8 cellular contexts compared by ENCODE assay signal in the genomic region with DNA sequence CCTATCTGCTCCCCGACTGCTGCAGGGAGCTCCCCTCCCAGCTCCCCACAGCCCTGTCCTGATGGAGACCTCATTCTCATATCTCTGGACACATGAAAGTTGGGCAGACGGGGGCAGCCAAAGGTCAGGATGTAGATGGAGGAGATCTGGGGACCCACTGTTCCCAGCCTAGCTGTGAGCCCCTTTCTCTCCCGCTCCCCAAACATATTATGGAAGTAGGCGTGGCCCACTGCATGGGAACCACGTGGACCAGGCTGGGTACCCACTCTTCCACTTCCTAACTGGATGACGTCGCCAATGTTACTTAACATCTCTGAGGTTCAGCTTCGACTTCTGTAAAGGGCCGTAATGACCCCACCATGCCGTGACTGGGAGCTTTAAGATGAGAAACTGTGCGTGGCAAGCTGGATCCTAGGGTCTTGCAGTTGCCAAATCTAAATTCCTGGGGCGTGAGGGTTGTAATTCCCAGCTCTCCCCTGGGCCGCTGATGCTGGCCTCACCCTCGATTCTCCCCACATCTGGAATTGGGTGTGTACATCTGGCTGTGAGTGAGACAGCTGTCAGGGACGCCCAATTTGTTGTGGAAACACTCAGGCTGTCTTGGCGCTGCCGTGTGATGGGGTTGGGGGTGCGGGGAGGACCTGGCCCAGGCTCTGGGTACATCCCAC. TPM values are rescaled to one million over a fixed set of nuclear protein-coding genes. Genes with fewer than 3 reads are reported as not detected.
DNase-seq lines count a peak whose midpoint lies in the region; ATAC-seq and TF ChIP-seq lines count a peak whose summit lies in the region.

No MANE protein-coding gene starts in this region.

- H3K4me1 ChIP-seq in CD4-positive, alpha-beta memory T cell (ENCODE audit: insufficient read depth, low read length) = peaks cover 15% of the 10 kb centered on the region
- H3K4me1 ChIP-seq in NT2/D1 (ENCODE audit: insufficient read depth, insufficient read length) = peaks cover 30% of the 10 kb centered on the region
- H3K4me1 ChIP-seq in neural progenitor cell = peaks cover 29% of the 10 kb centered on the region

- no peak overlapping the region for H3K27ac ChIP-seq in CD4-positive, alpha-beta memory T cell (ENCODE audit: low read depth, low read length)
- no peak overlapping the region for H3K27ac ChIP-seq in neural progenitor cell

- no peaks in the 10 kb centered on the region for H3K9me3 ChIP-seq in CD4-positive, alpha-beta memory T cell (ENCODE audit: control insufficient read depth in 1 of 2, low read length in 2 of 2)
- no peaks in the 10 kb centered on the region for H3K9me3 ChIP-seq in NT2/D1 (ENCODE audit: insufficient read depth, low read length)
- H3K9me3 ChIP-seq in neural progenitor cell (ENCODE audit: low read depth) = no peaks in the 10 kb centered on the region

- no peaks in the 10 kb centered on the region for H3K79me2 ChIP-seq in neural progenitor cell (ENCODE audit: low read depth)

- POLR2A ChIA-PET in CD4-positive, alpha-beta memory T cell (lab: Charles Lee; ENCODE audit: partially characterized antibody) = interaction anchor here (1.1 to 2.2 kb wide), 4 partner anchors 15 to 199 kb away, joined by 4 to 8 read pairs (median 6); a partner anchor contains a TSS

- no peaks in the 10 kb centered on the region for H3K9me3 Mint-ChIP-seq in CD4-positive, alpha-beta memory T cell
- no peaks in the 10 kb centered on the region for H3K9me3 Mint-ChIP-seq in neural progenitor cell

- peaks cover 22% of the 10 kb centered on the region for H4K20me1 ChIP-seq in neural progenitor cell (ENCODE audit: low read depth)

- peaks cover 4 to 14% (median 7%) of the 10 kb centered on the region in 4 donors for H3K4me1 Mint-ChIP-seq in CD4-positive, alpha-beta memory T cell
- peaks cover 32% of the 10 kb centered on the region for H3K4me1 Mint-ChIP-seq in neural progenitor cell

- ATAC-seq in HG03196 (IDR thresholded peaks at IDR 0.05; ENCODE audit: unreplicated experiment) = no peak

- peak overlapping the region; percentile 74 for H2AFZ ChIP-seq in neural progenitor cell (replicated peaks)

- intact Hi-C loops in CD4-positive, alpha-beta memory T cell (cut with micrococcal nuclease) = no loop called here

- peaks cover 39% of the 10 kb centered on the region for H3F3A ChIP-seq in neural progenitor cell (ENCODE audit: low read depth)

- no peaks in the 10 kb centered on the region for H3K27me3 ChIP-seq in CD4-positive, alpha-beta memory T cell (ENCODE audit: insufficient read depth, low read length)
- H3K27me3 ChIP-seq in NT2/D1 (ENCODE audit: insufficient read depth, insufficient read length) (peaks cover 15% of the 10 kb centered on the region), neural progenitor cell (peaks cover 30% of the 10 kb centered on the region)

- H3K4me2 ChIP-seq in neural progenitor cell = peak overlapping the region; percentile 79

- H3K4me3 Mint-ChIP-seq in CD4-positive, alpha-beta memory T cell = peak overlapping the region; percentile 13 to 78 (median 68)
- H3K4me3 Mint-ChIP-seq in neural progenitor cell = peak overlapping the region; percentile 88

- H3K4me3 ChIP-seq in CD4-positive, alpha-beta memory T cell (ENCODE audit: low read length in 2 of 2) = no peak overlapping the region
- H3K4me3 ChIP-seq in NT2/D1 (ENCODE audit: insufficient read length, low read depth) (peak overlapping the region; percentile 96), epithelial cell of esophagus (ENCODE audit: low read length) (peak overlapping the region; percentile 7), neural progenitor cell (peak overlapping the region; percentile 24)

- CTCF ChIA-PET in CD4-positive, alpha-beta memory T cell (lab: Charles Lee; ENCODE audit: partially characterized antibody) = interaction anchor here (0.8 to 10.1 kb wide), 24 partner anchors 9 to 303 kb away, joined by 3 to 170 read pairs (median 4); a partner anchor contains a TSS

- H3K27ac Mint-ChIP-seq in CD4-positive, alpha-beta memory T cell = peak overlapping the region in 1 of 7 donors; percentile 57
- H3K27ac Mint-ChIP-seq in neural progenitor cell = no peak overlapping the region

- H3K36me3 ChIP-seq in CD4-positive, alpha-beta memory T cell (ENCODE audit: insufficient read depth, low read length) = no peaks in the 10 kb centered on the region
- H3K36me3 ChIP-seq in NT2/D1 (ENCODE audit: insufficient read depth, insufficient read length, low read length) = peaks cover 31% of the 10 kb centered on the region
- no peaks in the 10 kb centered on the region for H3K36me3 ChIP-seq in neural progenitor cell

- no peak for DNase-seq in CD4-positive, alpha-beta memory T cell
- DNase-seq in NT2/D1 (ENCODE audit: low read depth, low spot score) (no peak), epithelial cell of esophagus (ENCODE audit: low read depth) (peak; percentile 74), neural progenitor cell (ENCODE audit: low spot score) (peak; percentile 25), NAMALWA (ENCODE audit: low spot score) (no peak), cerebellum (ENCODE audit: low spot score) (no peak)
- DNase-seq in activated T-cell treated with anti-CD3 and anti-CD28 coated beads, Interleukin-2, amount 50 U/mL, for 1 hour = no peak

- H3K36me3 Mint-ChIP-seq in CD4-positive, alpha-beta memory T cell = no peaks in the 10 kb centered on the region
- no peaks in the 10 kb centered on the region for H3K36me3 Mint-ChIP-seq in neural progenitor cell

- H3K9ac ChIP-seq in NT2/D1 (ENCODE audit: insufficient read length, low read depth) (peak overlapping the region; percentile 98), neural progenitor cell (no peak overlapping the region)

- TF ChIP-seq CTCF in epithelial cell of esophagus (IDR thresholded peaks at IDR 0.05; ENCODE audit: insufficient read depth, low read depth, low read length, missing control alignments) = no peak
- no peak for TF ChIP-seq CTCF in neural progenitor cell (IDR thresholded peaks at IDR 0.05)

- H3K27me3 Mint-ChIP-seq in CD4-positive, alpha-beta memory T cell = no peaks in the 10 kb centered on the region
- peaks cover 13% of the 10 kb centered on the region for H3K27me3 Mint-ChIP-seq in neural progenitor cell (ENCODE audit: insufficient read depth, low read depth)

RNA-seq across cellular contexts. Expression of a gene that starts 1.8 kb away (rescaled TPM):
- under 1 TPM; 0.55 to 0.67 TPM for total RNA-seq in CD4-positive, alpha-beta memory T cell
- not detected for polyA plus RNA-seq in CD4-positive, alpha-beta memory T cell
- 0.11 and 0.87 TPM in 2 replicates for total RNA-seq in neural progenitor cell (ENCODE audit: low replicate concordance)
- total RNA-seq in cerebellum = 10.1 TPM

RNA-seq across cellular contexts. Expression of a gene that starts 17.2 kb away (rescaled TPM):
- total RNA-seq in CD4-positive, alpha-beta memory T cell = 100 to 1,000 TPM; 101 to 102 TPM
- polyA plus RNA-seq in CD4-positive, alpha-beta memory T cell = 10 to 100 TPM; 65.1 to 67.8 TPM
- total RNA-seq in neural progenitor cell (ENCODE audit: low replicate concordance) (63.3 and 72.1 TPM in 2 replicates), cerebellum (34.0 TPM)

RNA-seq across cellular contexts. Expression of a gene that starts 38.1 kb away (rescaled TPM):
- 1 to 10 TPM in 1 of 2 experiments, under 1 TPM in 1; 0.96 to 1.1 TPM for total RNA-seq in CD4-positive, alpha-beta memory T cell
- polyA plus RNA-seq in CD4-positive, alpha-beta memory T cell = under 1 TPM in 1 of 2 donors, not detected in 1; 0.26 TPM
- total RNA-seq in neural progenitor cell (ENCODE audit: low replicate concordance) (2.5 and 4.3 TPM in 2 replicates), cerebellum (2.5 TPM)

RNA-seq across cellular contexts. Expression of a gene that starts 54.7 kb away (rescaled TPM):
- total RNA-seq in CD4-positive, alpha-beta memory T cell = 10 to 100 TPM; 26.4 to 27.3 TPM
- polyA plus RNA-seq in CD4-positive, alpha-beta memory T cell = 10 to 100 TPM in 1 of 2 donors, 1 to 10 TPM in 1; 7.8 to 13.7 TPM
- total RNA-seq in neural progenitor cell (ENCODE audit: low replicate concordance) (33.3 and 47.7 TPM in 2 replicates), cerebellum (5.6 TPM)

Comparison
In these comparisons a context has a peak if more than half of its experiments do, and no peak if none do; other contexts are left out.
1. DNase-seq: peak in epithelial cell of esophagus (single experiment) and neural progenitor cell (single experiment); none in CD4-positive, alpha-beta memory T cell (0 of 5), NT2/D1 (single experiment), NAMALWA (single experiment), cerebellum (single experiment) and activated T-cell treated with anti-CD3 and anti-CD28 coated beads, Interleukin-2, amount 50 U/mL, for 1 hour (single experiment).
2. H3K4me3 ChIP-seq: peak in NT2/D1 (single experiment), epithelial cell of esophagus (single experiment) and neural progenitor cell (single experiment); none in CD4-positive, alpha-beta memory T cell (0 of 2).